ENCODE assay signal across 1 cellular context in the genomic region with DNA sequence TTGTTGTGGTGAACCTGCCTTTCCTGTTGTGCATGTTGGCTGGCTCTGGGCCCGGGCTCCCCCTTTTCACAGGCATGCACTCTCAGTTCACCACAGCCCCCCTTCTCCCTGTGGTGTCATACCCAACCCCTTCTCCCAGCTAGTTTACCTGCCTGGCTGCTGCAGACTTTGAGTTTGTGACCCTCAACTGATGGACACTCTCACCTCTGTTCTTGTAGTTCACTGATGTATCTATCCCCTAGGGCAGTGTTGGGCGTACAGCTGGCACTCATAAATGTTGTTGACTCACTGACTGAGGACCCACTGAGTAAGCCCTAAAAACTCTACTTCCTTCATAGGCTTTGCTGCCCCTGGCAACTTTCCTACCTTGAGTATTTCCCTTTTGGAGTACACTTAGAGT.
TF ChIP-seq lines count a peak whose summit lies in the region.

No MANE protein-coding gene starts in this region.

TF ChIP-seq in IMR-90, 13 proteins besides CTCF, POLR2A, EP300 and RAD21 (continued from another document):
- TF ChIP-seq MXI1 (IDR thresholded peaks at IDR 0.05; ENCODE audit: borderline replicate concordance, low read depth, low read length) = no peak
- no peak for TF ChIP-seq CEBPB (IDR thresholded peaks at IDR 0.05; ENCODE audit: low read depth, low read length)
- no peak for TF ChIP-seq ELK1 (IDR thresholded peaks at IDR 0.05; ENCODE audit: borderline replicate concordance, low read depth, low read length)
- TF ChIP-seq NFE2L2 (IDR thresholded peaks at IDR 0.05; ENCODE audit: low read depth, low read length) = no peak
- TF ChIP-seq RFX5 (IDR thresholded peaks at IDR 0.05; ENCODE audit: low read depth, low read length) = no peak
- no peak for TF ChIP-seq MAZ (IDR thresholded peaks at IDR 0.05; ENCODE audit: borderline replicate concordance, low read depth, low read length)
- TF ChIP-seq SMC3 (IDR thresholded peaks at IDR 0.05; ENCODE audit: low read depth, low read length) = no peak
